31 cellular contexts compared by ENCODE assay signal in genomic region chr13:25879466-25879865, GRCh38.
"Had no signal": no experiment of that assay in that cellular context is flagged by ENCODE, and none has a peak within 500 bp of the region (broad histone marks: within the 10 kb centered on the region; RNA-seq: fewer than 3 reads in every experiment).

No MANE protein-coding gene starts in this region.

- H3K27me3 Mint-ChIP-seq: activated CD4-positive, alpha-beta memory T cell treated with anti-CD3 and anti-CD28 coated beads for 36 hours; activated CD4-positive, alpha-beta T cell treated with anti-CD3 and anti-CD28 coated beads for 36 hours; activated CD4-positive, alpha-beta T cell treated with anti-CD3 and anti-CD28 coated beads, Interleukin-2, amount 10 ng/mL, durations not matched to agents 24 days and 14 days; activated naive CD4-positive, alpha-beta T cell treated with anti-CD3 and anti-CD28 coated beads, Interleukin-2, amount 10 ng/mL, durations not matched to agents 7 days and 5 days; activated naive CD8-positive, alpha-beta T cell treated with anti-CD3 and anti-CD28 coated beads, Interleukin-2, amount 10 ng/mL, durations not matched to agents 7 days and 5 days; activated T-cell treated with anti-CD3 and anti-CD28 coated beads, Interleukin-2, amount 50 U/mL, for 24 hours had no signal

- H3K27ac Mint-ChIP-seq: activated CD4-positive, alpha-beta memory T cell treated with anti-CD3 and anti-CD28 coated beads for 36 hours; activated CD4-positive, alpha-beta T cell treated with anti-CD3 and anti-CD28 coated beads for 36 hours; activated CD4-positive, alpha-beta T cell treated with anti-CD3 and anti-CD28 coated beads, Interleukin-2, amount 10 ng/mL, durations not matched to agents 24 days and 14 days; activated naive CD4-positive, alpha-beta T cell treated with anti-CD3 and anti-CD28 coated beads, Interleukin-2, amount 10 ng/mL, durations not matched to agents 7 days and 5 days; activated naive CD4-positive, alpha-beta T cell treated with anti-CD3 and anti-CD28 coated beads, Interleukin-2, amount 50 U/mL, for 72 hours; activated naive CD8-positive, alpha-beta T cell treated with anti-CD3 and anti-CD28 coated beads, Interleukin-2, amount 10 ng/mL, durations not matched to agents 7 days and 5 days; activated T-cell treated with anti-CD3 and anti-CD28 coated beads, Interleukin-2, amount 50 U/mL, for 24 hours; brain; T-helper 1 cell treated with Interleukin-12 subunit alpha and Interleukin-12 subunit beta and Interleukin-4 antibody, amounts not matched to agents 30 μg/mL and 1 μg/mL, for 36 hours; T-helper 2 cell treated with Interferon-gamma antibody and Interleukin-4, amounts not matched to agents 5 μg/mL and 100 μg/mL, for 36 hours had no signal

- H3K36me3 Mint-ChIP-seq: activated CD4-positive, alpha-beta memory T cell treated with anti-CD3 and anti-CD28 coated beads for 36 hours; brain had no signal

- H3K36me3 ChIP-seq: ascending aorta, breast epithelium, cardiac muscle cell, colonic mucosa, esophagus squamous epithelium, gastroesophageal sphincter, heart right ventricle, WERI-Rb-1 had no signal

- H3K9me3 Mint-ChIP-seq: activated CD4-positive, alpha-beta memory T cell treated with anti-CD3 and anti-CD28 coated beads for 36 hours; activated naive CD8-positive, alpha-beta T cell treated with anti-CD3 and anti-CD28 coated beads, Interleukin-2, amount 10 ng/mL, durations not matched to agents 7 days and 5 days; brain had no signal

- ATAC-seq: activated CD4-positive, alpha-beta T cell treated with anti-CD3 and anti-CD28 coated beads for 36 hours; activated naive CD4-positive, alpha-beta T cell treated with anti-CD3 and anti-CD28 coated beads, Interleukin-2, amount 50 U/mL, for 72 hours; activated T-cell treated with anti-CD3 and anti-CD28 coated beads, Interleukin-2, amount 50 U/mL, for 72 hours; gastroesophageal sphincter; heart right ventricle had no signal

- DNase-seq: activated CD4-positive, alpha-beta memory T cell treated with anti-CD3 and anti-CD28 coated beads for 36 hours; activated CD4-positive, alpha-beta T cell treated with anti-CD3 and anti-CD28 coated beads for 36 hours; activated CD4-positive, alpha-beta T cell treated with anti-CD3 and anti-CD28 coated beads, Interleukin-2, amount 10 ng/mL, durations not matched to agents 24 days and 14 days; activated CD4-positive, CD25-positive, alpha-beta regulatory T cell; activated CD4-positive, CD25-positive, alpha-beta regulatory T cell treated with anti-CD3 and anti-CD28 coated beads, Interleukin-2, amount 50 U/mL, for 72 hours; activated CD8-positive, alpha-beta memory T cell treated with anti-CD3 and anti-CD28 coated beads, Interleukin-2, amount 50 U/mL, for 48 hours; activated gamma-delta T cell; activated naive CD4-positive, alpha-beta T cell; activated naive CD4-positive, alpha-beta T cell treated with anti-CD3 and anti-CD28 coated beads, Interleukin-2, amount 10 ng/mL, durations not matched to agents 7 days and 5 days; activated naive CD8-positive, alpha-beta T cell treated with anti-CD3 and anti-CD28 coated beads, Interleukin-2, amount 10 ng/mL, durations not matched to agents 7 days and 5 days; activated T-cell treated with anti-CD3 and anti-CD28 coated beads for 4 hours; activated T-cell treated with anti-CD3 and anti-CD28 coated beads, Interleukin-2, amount 50 U/mL, for 24 hours; activated T-cell treated with anti-CD3 and anti-CD28 coated beads, Interleukin-2, amount 50 U/mL, for 72 hours; central memory CD4-positive, alpha-beta T cell; cerebellar nuclear complex; colonic mucosa; effector CD8-positive, alpha-beta T cell; esophagus squamous epithelium; foreskin melanocyte; heart right ventricle; T1000; WERI-Rb-1 had no signal

- H3K4me3 Mint-ChIP-seq: activated CD4-positive, alpha-beta memory T cell treated with anti-CD3 and anti-CD28 coated beads for 36 hours; activated CD4-positive, alpha-beta T cell treated with anti-CD3 and anti-CD28 coated beads for 36 hours; activated CD4-positive, alpha-beta T cell treated with anti-CD3 and anti-CD28 coated beads, Interleukin-2, amount 10 ng/mL, durations not matched to agents 24 days and 14 days; activated naive CD4-positive, alpha-beta T cell treated with anti-CD3 and anti-CD28 coated beads, Interleukin-2, amount 10 ng/mL, durations not matched to agents 7 days and 5 days; activated naive CD8-positive, alpha-beta T cell treated with anti-CD3 and anti-CD28 coated beads, Interleukin-2, amount 10 ng/mL, durations not matched to agents 7 days and 5 days; activated T-cell treated with anti-CD3 and anti-CD28 coated beads, Interleukin-2, amount 50 U/mL, for 24 hours; activated T-cell treated with anti-CD3 and anti-CD28 coated beads, Interleukin-2, amount 50 U/mL, for 72 hours; brain; T-helper 1 cell treated with Interleukin-12 subunit alpha and Interleukin-12 subunit beta and Interleukin-4 antibody, amounts not matched to agents 30 μg/mL and 1 μg/mL, for 36 hours; T-helper 2 cell treated with Interferon-gamma antibody and Interleukin-4, amounts not matched to agents 5 μg/mL and 100 μg/mL, for 36 hours had no signal

- H3K9me3 ChIP-seq: ascending aorta, breast epithelium, colonic mucosa, esophagus squamous epithelium, gastroesophageal sphincter, heart right ventricle had no signal

- H3K27ac ChIP-seq: ascending aorta, breast epithelium, cardiac muscle cell, colonic mucosa, epithelial cell of prostate, esophagus squamous epithelium, gastroesophageal sphincter, heart right ventricle, WERI-Rb-1 had no signal
